Comparison of ENCODE assay signal across 1 cellular context in the genomic region with DNA sequence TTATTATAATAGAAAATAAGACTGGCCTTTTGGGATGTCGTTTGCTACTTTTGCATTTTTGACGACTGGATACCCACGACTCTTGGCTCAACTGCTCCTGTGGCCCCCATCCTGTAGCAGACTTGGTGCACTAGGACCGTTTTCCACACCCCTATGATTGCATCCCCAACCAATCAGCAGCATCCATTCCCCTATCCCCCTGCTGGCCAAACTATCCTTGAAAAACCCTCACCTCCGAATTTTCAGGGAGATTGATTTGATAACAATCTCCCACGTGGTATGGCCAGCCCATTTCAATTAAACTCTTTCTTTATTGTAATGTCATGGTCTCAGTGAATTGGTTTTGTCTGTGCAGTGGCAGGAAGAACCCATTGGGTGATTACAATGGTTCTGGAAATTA.
TF ChIP-seq lines count a peak whose summit lies in the region.

No MANE protein-coding gene starts in this region.

TF ChIP-seq in SK-N-SH, 30 proteins besides CTCF, POLR2A, EP300 and RAD21 (continued from another document):
- no peak for TF ChIP-seq ELF1 (IDR thresholded peaks at IDR 0.05)
TF ChIP-seq in SK-N-SH: peak in this region for 0.
